In the genomic region with DNA sequence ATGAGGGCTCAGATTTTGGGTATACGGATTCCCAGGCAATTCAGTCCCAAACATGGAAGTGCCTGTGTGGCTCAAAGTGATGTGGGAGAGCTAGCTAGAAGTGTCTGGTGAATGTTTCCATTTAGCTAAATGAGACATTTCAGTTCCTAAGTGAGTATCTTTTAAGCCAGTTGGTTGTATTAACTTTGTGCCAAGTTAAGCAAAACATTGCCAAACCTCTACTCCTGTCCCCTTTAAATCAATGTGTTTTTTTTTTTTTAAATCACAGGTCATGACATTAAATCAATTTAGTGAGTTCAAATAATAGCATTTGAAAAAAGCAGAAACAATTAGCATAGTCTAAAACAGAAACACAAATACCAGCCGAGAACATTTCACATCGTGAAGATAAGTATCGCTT, we compare ENCODE assay signal across 1 cellular context.
TF ChIP-seq lines count a peak whose summit lies in the region.

No MANE protein-coding gene starts in this region.

TF ChIP-seq in HepG2, 621 proteins besides CTCF, POLR2A, EP300 and RAD21 (continued from another document):
- TF ChIP-seq, protein P1, sequence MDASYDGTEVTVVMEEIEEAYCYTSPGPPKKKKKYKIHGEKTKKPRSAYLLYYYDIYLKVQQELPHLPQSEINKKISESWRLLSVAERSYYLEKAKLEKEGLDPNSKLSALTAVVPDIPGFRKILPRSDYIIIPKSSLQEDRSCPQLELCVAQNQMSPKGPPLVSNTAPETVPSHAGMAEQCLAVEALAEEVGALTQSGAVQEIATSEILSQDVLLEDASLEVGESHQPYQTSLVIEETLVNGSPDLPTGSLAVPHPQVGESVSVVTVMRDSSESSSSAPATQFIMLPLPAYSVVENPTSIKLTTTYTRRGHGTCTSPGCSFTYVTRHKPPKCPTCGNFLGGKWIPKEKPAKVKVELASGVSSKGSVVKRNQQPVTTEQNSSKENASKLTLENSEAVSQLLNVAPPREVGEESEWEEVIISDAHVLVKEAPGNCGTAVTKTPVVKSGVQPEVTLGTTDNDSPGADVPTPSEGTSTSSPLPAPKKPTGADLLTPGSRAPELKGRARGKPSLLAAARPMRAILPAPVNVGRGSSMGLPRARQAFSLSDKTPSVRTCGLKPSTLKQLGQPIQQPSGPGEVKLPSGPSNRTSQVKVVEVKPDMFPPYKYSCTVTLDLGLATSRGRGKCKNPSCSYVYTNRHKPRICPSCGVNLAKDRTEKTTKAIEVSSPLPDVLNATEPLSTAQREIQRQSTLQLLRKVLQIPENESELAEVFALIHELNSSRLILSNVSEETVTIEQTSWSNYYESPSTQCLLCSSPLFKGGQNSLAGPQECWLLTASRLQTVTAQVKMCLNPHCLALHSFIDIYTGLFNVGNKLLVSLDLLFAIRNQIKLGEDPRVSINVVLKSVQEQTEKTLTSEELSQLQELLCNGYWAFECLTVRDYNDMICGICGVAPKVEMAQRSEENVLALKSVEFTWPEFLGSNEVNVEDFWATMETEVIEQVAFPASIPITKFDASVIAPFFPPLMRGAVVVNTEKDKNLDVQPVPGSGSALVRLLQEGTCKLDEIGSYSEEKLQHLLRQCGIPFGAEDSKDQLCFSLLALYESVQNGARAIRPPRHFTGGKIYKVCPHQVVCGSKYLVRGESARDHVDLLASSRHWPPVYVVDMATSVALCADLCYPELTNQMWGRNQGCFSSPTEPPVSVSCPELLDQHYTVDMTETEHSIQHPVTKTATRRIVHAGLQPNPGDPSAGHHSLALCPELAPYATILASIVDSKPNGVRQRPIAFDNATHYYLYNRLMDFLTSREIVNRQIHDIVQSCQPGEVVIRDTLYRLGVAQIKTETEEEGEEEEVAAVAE (CRISPR knock-in tag; IDR thresholded peaks at IDR 0.05; ENCODE audit: borderline replicate concordance): no peak
- TF ChIP-seq SKI (IDR thresholded peaks at IDR 0.05; ENCODE audit: partially characterized antibody): no peak
- TF ChIP-seq, protein P2, sequence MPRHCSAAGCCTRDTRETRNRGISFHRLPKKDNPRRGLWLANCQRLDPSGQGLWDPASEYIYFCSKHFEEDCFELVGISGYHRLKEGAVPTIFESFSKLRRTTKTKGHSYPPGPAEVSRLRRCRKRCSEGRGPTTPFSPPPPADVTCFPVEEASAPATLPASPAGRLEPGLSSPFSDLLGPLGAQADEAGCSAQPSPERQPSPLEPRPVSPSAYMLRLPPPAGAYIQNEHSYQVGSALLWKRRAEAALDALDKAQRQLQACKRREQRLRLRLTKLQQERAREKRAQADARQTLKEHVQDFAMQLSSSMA (CRISPR knock-in tag; IDR thresholded peaks at IDR 0.05): no peak
- no peak for TF ChIP-seq NCOA5 (CRISPR knock-in tag; IDR thresholded peaks at IDR 0.05)
